1 cellular context compared by ENCODE assay signal in genomic region chr3:129356756-129357425, GRCh38.
TF ChIP-seq lines count a peak whose summit lies in the region.

No MANE protein-coding gene starts in this region.

TF ChIP-seq in H1, 55 proteins besides CTCF, POLR2A, EP300 and RAD21 (continued from another document):
- TF ChIP-seq RXRA (IDR thresholded peaks at IDR 0.05; ENCODE audit: insufficient read depth, low read depth, low read length) (no peak), ATF2 (IDR thresholded peaks at IDR 0.05; ENCODE audit: low read length) (no peak), KDM4A (IDR thresholded peaks at IDR 0.05; ENCODE audit: low read depth, low read length, severe bottlenecking) (no peak), POLR2AphosphoS5 (IDR thresholded peaks at IDR 0.05; ENCODE audit: low read depth, low read length) (no peak), EGR1 (IDR thresholded peaks at IDR 0.05; ENCODE audit: borderline replicate concordance, low read depth, low read length) (no peak), SAP30 (IDR thresholded peaks at IDR 0.05; ENCODE audit: insufficient read depth, insufficient replicate concordance, low read length) (no peak)
